In genomic region chr11:65500262-65501004, GRCh38 we compare ENCODE assay signal across 1 cellular context.
TF ChIP-seq lines count a peak whose summit lies in the region.

No MANE protein-coding gene starts in this region.

TF ChIP-seq in K562, 482 proteins besides CTCF, POLR2A, EP300 and RAD21 (continued from another document and continues in another):
- TF ChIP-seq, protein P1, sequence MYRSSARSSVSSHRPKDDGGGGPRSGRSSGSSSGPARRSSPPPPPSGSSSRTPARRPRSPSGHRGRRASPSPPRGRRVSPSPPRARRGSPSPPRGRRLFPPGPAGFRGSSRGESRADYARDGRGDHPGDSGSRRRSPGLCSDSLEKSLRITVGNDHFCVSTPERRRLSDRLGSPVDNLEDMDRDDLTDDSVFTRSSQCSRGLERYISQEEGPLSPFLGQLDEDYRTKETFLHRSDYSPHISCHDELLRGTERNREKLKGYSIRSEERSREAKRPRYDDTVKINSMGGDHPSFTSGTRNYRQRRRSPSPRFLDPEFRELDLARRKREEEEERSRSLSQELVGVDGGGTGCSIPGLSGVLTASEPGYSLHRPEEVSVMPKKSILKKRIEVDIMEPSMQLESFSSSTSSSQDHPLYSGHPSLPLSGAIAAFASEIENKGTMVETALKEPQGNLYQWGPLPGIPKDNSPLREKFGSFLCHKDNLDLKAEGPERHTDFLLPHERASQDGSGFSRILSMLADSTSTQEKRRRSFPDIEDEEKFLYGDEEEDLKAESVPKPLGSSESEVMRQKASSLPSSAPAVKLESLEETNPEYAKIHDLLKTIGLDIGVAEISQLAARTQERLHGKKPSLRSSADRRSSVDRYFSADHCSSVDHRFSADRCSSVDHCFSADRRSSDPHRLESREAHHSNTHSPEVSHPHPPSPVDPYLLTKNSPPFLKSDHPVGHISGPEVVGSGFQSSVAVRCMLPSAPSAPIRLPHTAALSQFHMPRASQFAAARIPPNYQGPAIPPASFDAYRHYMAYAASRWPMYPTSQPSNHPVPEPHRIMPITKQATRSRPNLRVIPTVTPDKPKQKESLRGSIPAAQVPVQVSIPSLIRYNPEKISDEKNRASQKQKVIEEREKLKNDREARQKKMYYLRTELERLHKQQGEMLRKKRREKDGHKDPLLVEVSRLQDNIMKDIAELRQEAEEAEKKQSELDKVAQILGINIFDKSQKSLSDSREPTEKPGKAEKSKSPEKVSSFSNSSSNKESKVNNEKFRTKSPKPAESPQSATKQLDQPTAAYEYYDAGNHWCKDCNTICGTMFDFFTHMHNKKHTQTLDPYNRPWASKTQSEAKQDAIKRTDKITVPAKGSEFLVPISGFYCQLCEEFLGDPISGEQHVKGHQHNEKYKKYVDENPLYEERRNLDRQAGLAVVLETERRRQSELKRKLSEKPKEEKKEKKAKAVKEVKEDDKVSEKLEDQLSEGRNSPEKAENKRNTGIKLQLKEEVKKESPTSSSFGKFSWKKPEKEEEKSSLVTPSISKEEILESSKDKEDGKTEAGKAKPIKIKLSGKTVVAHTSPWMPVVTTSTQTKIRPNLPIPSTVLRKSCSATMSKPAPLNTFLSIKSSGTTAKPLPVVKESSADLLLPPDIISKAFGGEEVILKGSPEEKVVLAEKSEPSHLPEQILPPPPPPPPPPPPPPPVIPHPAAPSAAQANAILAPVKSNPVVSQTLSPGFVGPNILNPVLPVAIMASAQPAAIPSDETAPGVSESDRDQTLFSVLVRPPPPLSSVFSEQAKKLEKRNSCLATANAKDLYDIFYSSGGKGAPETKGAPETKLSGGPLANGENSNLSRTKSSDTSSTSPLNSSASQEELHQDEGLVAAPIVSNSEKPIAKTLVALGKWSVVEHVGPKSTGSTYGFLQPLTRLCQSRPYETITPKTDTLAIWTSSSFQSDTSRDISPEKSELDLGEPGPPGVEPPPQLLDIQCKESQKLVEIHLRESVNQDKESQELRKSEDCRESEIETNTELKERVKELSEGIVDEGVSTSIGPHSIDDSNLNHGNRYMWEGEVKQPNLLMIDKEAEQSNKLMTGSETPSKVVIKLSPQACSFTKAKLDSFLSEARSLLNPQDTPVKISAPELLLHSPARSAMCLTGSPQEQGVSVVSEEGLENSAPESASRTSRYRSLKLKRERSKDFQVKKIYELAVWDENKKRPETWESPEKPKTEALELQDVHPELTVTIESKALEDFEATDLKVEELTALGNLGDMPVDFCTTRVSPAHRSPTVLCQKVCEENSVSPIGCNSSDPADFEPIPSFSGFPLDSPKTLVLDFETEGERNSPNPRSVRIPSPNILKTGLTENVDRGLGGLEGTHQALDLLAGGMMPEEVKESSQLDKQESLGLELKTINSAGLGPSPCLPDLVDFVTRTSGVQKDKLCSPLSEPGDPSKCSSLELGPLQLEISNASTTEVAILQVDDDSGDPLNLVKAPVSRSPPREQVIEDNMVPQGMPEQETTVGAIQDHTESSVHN (IDR thresholded peaks at IDR 0.05; ENCODE audit: borderline replicate concordance in 1 of 2, low read depth in 1 of 2): no peak; a peak in 1 of 4 replicates
- TF ChIP-seq VEZF1 (CRISPR knock-in tag; IDR thresholded peaks at IDR 0.05): no peak
- TF ChIP-seq ZNF57 (CRISPR knock-in tag; IDR thresholded peaks at IDR 0.05): peak; percentile 89; the same call in 1 of the 2 replicates
- TF ChIP-seq, protein P2, sequence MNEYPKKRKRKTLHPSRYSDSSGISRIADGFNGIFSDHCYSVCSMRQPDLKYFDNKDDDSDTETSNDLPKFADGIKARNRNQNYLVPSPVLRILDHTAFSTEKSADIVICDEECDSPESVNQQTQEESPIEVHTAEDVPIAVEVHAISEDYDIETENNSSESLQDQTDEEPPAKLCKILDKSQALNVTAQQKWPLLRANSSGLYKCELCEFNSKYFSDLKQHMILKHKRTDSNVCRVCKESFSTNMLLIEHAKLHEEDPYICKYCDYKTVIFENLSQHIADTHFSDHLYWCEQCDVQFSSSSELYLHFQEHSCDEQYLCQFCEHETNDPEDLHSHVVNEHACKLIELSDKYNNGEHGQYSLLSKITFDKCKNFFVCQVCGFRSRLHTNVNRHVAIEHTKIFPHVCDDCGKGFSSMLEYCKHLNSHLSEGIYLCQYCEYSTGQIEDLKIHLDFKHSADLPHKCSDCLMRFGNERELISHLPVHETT (CRISPR knock-in tag; conservative IDR thresholded peaks at IDR 0.05 in 1 of 2, IDR thresholded peaks at IDR 0.05 in 1 of 2): no peak
- TF ChIP-seq, protein P3, sequence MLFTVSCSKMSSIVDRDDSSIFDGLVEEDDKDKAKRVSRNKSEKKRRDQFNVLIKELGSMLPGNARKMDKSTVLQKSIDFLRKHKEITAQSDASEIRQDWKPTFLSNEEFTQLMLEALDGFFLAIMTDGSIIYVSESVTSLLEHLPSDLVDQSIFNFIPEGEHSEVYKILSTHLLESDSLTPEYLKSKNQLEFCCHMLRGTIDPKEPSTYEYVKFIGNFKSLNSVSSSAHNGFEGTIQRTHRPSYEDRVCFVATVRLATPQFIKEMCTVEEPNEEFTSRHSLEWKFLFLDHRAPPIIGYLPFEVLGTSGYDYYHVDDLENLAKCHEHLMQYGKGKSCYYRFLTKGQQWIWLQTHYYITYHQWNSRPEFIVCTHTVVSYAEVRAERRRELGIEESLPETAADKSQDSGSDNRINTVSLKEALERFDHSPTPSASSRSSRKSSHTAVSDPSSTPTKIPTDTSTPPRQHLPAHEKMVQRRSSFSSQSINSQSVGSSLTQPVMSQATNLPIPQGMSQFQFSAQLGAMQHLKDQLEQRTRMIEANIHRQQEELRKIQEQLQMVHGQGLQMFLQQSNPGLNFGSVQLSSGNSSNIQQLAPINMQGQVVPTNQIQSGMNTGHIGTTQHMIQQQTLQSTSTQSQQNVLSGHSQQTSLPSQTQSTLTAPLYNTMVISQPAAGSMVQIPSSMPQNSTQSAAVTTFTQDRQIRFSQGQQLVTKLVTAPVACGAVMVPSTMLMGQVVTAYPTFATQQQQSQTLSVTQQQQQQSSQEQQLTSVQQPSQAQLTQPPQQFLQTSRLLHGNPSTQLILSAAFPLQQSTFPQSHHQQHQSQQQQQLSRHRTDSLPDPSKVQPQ (CRISPR knock-in tag; IDR thresholded peaks at IDR 0.05; ENCODE audit: borderline replicate concordance): no peak
- no peak for TF ChIP-seq CC2D1A (IDR thresholded peaks at IDR 0.05)
- TF ChIP-seq HLTF (IDR thresholded peaks at IDR 0.05): peak; percentile 67
- TF ChIP-seq ZNF263 (CRISPR knock-in tag; IDR thresholded peaks at IDR 0.05; ENCODE audit: borderline replicate concordance): peak; percentile 22; the same call in 1 of the 2 replicates
- TF ChIP-seq, protein P4, sequence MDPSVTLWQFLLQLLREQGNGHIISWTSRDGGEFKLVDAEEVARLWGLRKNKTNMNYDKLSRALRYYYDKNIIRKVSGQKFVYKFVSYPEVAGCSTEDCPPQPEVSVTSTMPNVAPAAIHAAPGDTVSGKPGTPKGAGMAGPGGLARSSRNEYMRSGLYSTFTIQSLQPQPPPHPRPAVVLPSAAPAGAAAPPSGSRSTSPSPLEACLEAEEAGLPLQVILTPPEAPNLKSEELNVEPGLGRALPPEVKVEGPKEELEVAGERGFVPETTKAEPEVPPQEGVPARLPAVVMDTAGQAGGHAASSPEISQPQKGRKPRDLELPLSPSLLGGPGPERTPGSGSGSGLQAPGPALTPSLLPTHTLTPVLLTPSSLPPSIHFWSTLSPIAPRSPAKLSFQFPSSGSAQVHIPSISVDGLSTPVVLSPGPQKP (CRISPR knock-in tag; IDR thresholded peaks at IDR 0.05): no peak
- TF ChIP-seq RBM22 (IDR thresholded peaks at IDR 0.05; ENCODE audit: low read depth, low read length, poor library complexity, severe bottlenecking): peak; percentile 99
- TF ChIP-seq SIX5 (IDR thresholded peaks at IDR 0.05; ENCODE audit: borderline replicate concordance in 1 of 2, insufficient read depth in 1 of 2, low read depth in 1 of 2, low read length in 2 of 2): no peak
- no peak for TF ChIP-seq DLX4 (CRISPR knock-in tag; IDR thresholded peaks at IDR 0.05)
- TF ChIP-seq ZNF785 (CRISPR knock-in tag; IDR thresholded peaks at IDR 0.05): no peak
- TF ChIP-seq NR4A1 (CRISPR knock-in tag; IDR thresholded peaks at IDR 0.05): peak; percentile 87; the same call in 1 of the 2 replicates
- no peak for TF ChIP-seq NR4A1 (tag; IDR thresholded peaks at IDR 0.05)
- no peak for TF ChIP-seq TCF3 (CRISPR knock-in tag; IDR thresholded peaks at IDR 0.05)
- TF ChIP-seq PHB2 (IDR thresholded peaks at IDR 0.05; ENCODE audit: low read depth): no peak
- no peak for TF ChIP-seq FIP1L1 (IDR thresholded peaks at IDR 0.05; ENCODE audit: low read depth, low read length, poor library complexity, severe bottlenecking)
- TF ChIP-seq SNRNP70 (optimal IDR thresholded peaks at IDR 0.05; ENCODE audit: low read depth, low read length): peak; percentile 94
- peak; percentile 42; the same call in 1 of the 2 replicates for TF ChIP-seq CHD2 (IDR thresholded peaks at IDR 0.05; ENCODE audit: low read depth, low read length)
- TF ChIP-seq, protein P5, sequence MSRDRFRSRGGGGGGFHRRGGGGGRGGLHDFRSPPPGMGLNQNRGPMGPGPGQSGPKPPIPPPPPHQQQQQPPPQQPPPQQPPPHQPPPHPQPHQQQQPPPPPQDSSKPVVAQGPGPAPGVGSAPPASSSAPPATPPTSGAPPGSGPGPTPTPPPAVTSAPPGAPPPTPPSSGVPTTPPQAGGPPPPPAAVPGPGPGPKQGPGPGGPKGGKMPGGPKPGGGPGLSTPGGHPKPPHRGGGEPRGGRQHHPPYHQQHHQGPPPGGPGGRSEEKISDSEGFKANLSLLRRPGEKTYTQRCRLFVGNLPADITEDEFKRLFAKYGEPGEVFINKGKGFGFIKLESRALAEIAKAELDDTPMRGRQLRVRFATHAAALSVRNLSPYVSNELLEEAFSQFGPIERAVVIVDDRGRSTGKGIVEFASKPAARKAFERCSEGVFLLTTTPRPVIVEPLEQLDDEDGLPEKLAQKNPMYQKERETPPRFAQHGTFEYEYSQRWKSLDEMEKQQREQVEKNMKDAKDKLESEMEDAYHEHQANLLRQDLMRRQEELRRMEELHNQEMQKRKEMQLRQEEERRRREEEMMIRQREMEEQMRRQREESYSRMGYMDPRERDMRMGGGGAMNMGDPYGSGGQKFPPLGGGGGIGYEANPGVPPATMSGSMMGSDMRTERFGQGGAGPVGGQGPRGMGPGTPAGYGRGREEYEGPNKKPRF (IDR thresholded peaks at IDR 0.05; ENCODE audit: low read depth, low read length): no peak
- no peak for TF ChIP-seq MTA1 (IDR thresholded peaks at IDR 0.05; ENCODE audit: borderline replicate concordance)
- peak; percentile 86 to 95 for TF ChIP-seq BCLAF1 (IDR thresholded peaks at IDR 0.05; ENCODE audit: borderline replicate concordance in 1 of 2, control insufficient read depth in 1 of 2, low read depth in 2 of 2, low read length in 1 of 2)
- no peak; the same call in 1 of the 2 replicates for TF ChIP-seq ZFPM2 (CRISPR knock-in tag; IDR thresholded peaks at IDR 0.05)
- no peak for TF ChIP-seq ESRRA (IDR thresholded peaks at IDR 0.05; ENCODE audit: borderline replicate concordance, low read depth)
- TF ChIP-seq, protein P6, sequence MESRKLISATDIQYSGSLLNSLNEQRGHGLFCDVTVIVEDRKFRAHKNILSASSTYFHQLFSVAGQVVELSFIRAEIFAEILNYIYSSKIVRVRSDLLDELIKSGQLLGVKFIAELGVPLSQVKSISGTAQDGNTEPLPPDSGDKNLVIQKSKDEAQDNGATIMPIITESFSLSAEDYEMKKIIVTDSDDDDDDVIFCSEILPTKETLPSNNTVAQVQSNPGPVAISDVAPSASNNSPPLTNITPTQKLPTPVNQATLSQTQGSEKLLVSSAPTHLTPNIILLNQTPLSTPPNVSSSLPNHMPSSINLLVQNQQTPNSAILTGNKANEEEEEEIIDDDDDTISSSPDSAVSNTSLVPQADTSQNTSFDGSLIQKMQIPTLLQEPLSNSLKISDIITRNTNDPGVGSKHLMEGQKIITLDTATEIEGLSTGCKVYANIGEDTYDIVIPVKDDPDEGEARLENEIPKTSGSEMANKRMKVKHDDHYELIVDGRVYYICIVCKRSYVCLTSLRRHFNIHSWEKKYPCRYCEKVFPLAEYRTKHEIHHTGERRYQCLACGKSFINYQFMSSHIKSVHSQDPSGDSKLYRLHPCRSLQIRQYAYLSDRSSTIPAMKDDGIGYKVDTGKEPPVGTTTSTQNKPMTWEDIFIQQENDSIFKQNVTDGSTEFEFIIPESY (CRISPR knock-in tag; IDR thresholded peaks at IDR 0.05): 0 out of 2 replicates have a peak, but pooled peaks have one; percentile 34
- no peak for TF ChIP-seq TCF7 (IDR thresholded peaks at IDR 0.05; ENCODE audit: borderline replicate concordance)
- peak; percentile 65 for TF ChIP-seq ZNF551 (CRISPR knock-in tag; IDR thresholded peaks at IDR 0.05)
- TF ChIP-seq MXI1 (IDR thresholded peaks at IDR 0.05; ENCODE audit: low read depth, low read length): peak; percentile 38; the same call in 1 of the 2 replicates
